ENCODE assay signal across 31 cellular contexts in the genomic region with DNA sequence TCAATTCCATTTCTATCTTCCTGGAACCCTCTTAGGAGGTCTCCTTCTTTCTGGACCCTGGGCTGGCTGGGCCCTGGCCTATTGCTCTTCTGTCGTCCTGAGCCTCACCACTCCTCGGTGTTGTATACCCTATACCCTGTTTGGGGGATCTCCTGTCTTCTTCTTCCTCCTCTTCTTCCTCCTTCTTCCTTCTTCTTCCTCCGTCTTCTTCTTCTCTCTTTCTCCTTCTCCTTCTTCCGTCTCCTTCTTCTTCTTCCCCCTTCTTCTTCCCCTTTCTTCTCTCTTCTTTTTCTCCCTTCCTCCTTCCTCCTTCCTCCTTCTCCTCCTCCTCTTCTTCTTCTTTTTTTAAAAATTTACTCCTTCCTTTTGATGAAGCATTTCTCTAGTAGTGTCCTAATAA. TPM values are rescaled to one million over a fixed set of nuclear protein-coding genes. Genes with fewer than 3 reads are reported as not detected.
DNase-seq lines count a peak whose midpoint lies in the region; ATAC-seq, FAIRE-seq and TF ChIP-seq lines count a peak whose summit lies in the region.
"Had no signal": no experiment of that assay in that cellular context is flagged by ENCODE, and none has a peak within 500 bp of the region (broad histone marks: within the 10 kb centered on the region; RNA-seq: fewer than 3 reads in every experiment).

No MANE protein-coding gene starts in this region.

- H3K4me1 ChIP-seq in HEK293 (ENCODE audit: control insufficient read depth, insufficient read depth, low read length) (no peaks in the 10 kb centered on the region), K562 (replicated peaks in 1 of 2; ENCODE audit: control insufficient read depth in 2 of 2, insufficient read depth in 2 of 2, low read length in 2 of 2) (0 out of 5 replicates have a peak, but pooled peaks cover 0 to 4% of the 10 kb centered on the region in 2 experiments)
- H3K4me1 ChIP-seq: A549, BLaER1, Caco-2 had no signal

- no peak overlapping the region for H3K9ac ChIP-seq in K562 (ENCODE audit: insufficient read depth in 1 of 2, low read depth in 2 of 2, low read length in 2 of 2)
- H3K9ac ChIP-seq: BLaER1; BLaER1 treated with 17β-estradiol and CSF1 and Interleukin-3, amounts not matched to agents 10 nM and 100 nM had no signal

- ATAC-seq in K562 (peak; percentile 31; the same call in 1 of the 3 replicates), GM18858 (IDR thresholded peaks at IDR 0.05; ENCODE audit: unreplicated experiment) (no peak)
- ATAC-seq: A549; CD8-positive, alpha-beta T cell had no signal

- in situ Hi-C loops in K562 (cut with MboI), result no loop called here

- no peaks in the 10 kb centered on the region for H3K27me3 ChIP-seq in K562 (ENCODE audit: control insufficient read depth in 2 of 2, insufficient read depth in 2 of 2, low read length in 2 of 2)
- H3K27me3 ChIP-seq: BE2C; BLaER1; BLaER1 treated with 17β-estradiol and CSF1 and Interleukin-3, amounts not matched to agents 10 nM and 100 nM had no signal

- CTCF ChIA-PET in HEK293 (lab: Yijun Ruan, JAX) (no interaction called here), K562 (lab: Yijun Ruan, JAX; ENCODE audit: low intra/inter-chr PET ratio) (no interaction called here)

- DNase-seq in K562 (ENCODE audit: extremely low read depth in 1 of 4, low spot score in 3 of 4) (no peak), GM12892 (ENCODE audit: insufficient read length) (no peak)
- DNase-seq: 8988T; ACHN; AML-193; BE2C; C1 segment of cervical spinal cord; Caco-2; Calu3; CD4-positive, alpha-beta memory T cell; CD4-positive, alpha-beta T cell; CD4-positive, CD25-positive, alpha-beta regulatory T cell; CD8-positive, alpha-beta memory T cell; CD8-positive, alpha-beta T cell; COR-L47; DMS 273 treated with DMSO at 0.1 percent for 48 hours; DMS153; DMS53; DMS79; DMS79 treated with DMSO at 0.1 percent for 48 hours; DND-41; EL had no signal

- WGBS in K562 (ENCODE audit: insufficient coverage, low coverage, missing lambda C conversion rate), result 17% methylated on average over 3 of the region's 4 CpGs

- no peak for TF ChIP-seq RAD21 in K562 (CRISPR knock-in tag; conservative IDR thresholded peaks at IDR 0.05 in 1 of 2, IDR thresholded peaks at IDR 0.05 in 1 of 2)

- FAIRE-seq in K562 (lab: Jason Lieb, UNC) (no peak), GM12892 (lab: Jason Lieb, UNC) (no peak)
- FAIRE-seq: A204.1, A549, D721Med had no signal

- intact Hi-C loops in K562 (cut with micrococcal nuclease), result no loop called here

- no peak overlapping the region for H3K4me3 ChIP-seq in HEK293 (ENCODE audit: low read depth, low read length)
- no peak overlapping the region for H3K4me3 ChIP-seq in K562
- H3K4me3 ChIP-seq: A549; BLaER1; BLaER1 treated with 17β-estradiol and CSF1 and Interleukin-3, amounts not matched to agents 10 nM and 100 nM had no signal

- TF ChIP-seq CTCF in HEK293 (tag by site-specific recombination; IDR thresholded peaks at IDR 0.05) (no peak), K562 (IDR thresholded peaks at IDR 0.05 in 2 of 3, conservative IDR thresholded peaks at IDR 0.05 in 1 of 3; ENCODE audit: insufficient read depth in 2 of 3, low read depth in 1 of 3, low read length in 3 of 3) (no peak)

- no peaks in the 10 kb centered on the region for H3K79me2 ChIP-seq in K562 (ENCODE audit: control insufficient read depth, insufficient read depth, low read length)

- no peak overlapping the region for H3K4me2 ChIP-seq in K562 (ENCODE audit: insufficient read depth, low read length)
- H3K4me2 ChIP-seq: A549; BLaER1; BLaER1 treated with 17β-estradiol and CSF1 and Interleukin-3, amounts not matched to agents 10 nM and 100 nM had no signal

- H3K36me3 ChIP-seq in HEK293 (ENCODE audit: control insufficient read depth in 2 of 2, insufficient read depth in 1 of 2, low read length in 2 of 2) (no peaks in the 10 kb centered on the region), K562 (ENCODE audit: control insufficient read depth, insufficient read depth, low read length) (no peaks in the 10 kb centered on the region)
- H3K36me3 ChIP-seq: BE2C; BLaER1; BLaER1 treated with 17β-estradiol and CSF1 and Interleukin-3, amounts not matched to agents 10 nM and 100 nM had no signal

- H3K9me3 ChIP-seq in HEK293 (ENCODE audit: control insufficient read depth, insufficient read depth, low read depth, low read length), result no peaks in the 10 kb centered on the region
- H3K9me3 ChIP-seq in K562 (replicated peaks; ENCODE audit: control insufficient read depth, insufficient read depth, low read depth, low read length), result no peaks in the 10 kb centered on the region
- H3K9me3 ChIP-seq: A549, BE2C, Caco-2 had no signal

- no peaks in the 10 kb centered on the region for H3K9me1 ChIP-seq in K562 (ENCODE audit: control insufficient read depth, insufficient read depth, low read length)

- no peak for TF ChIP-seq EP300 in K562 (IDR thresholded peaks at IDR 0.05; ENCODE audit: low read length)

- BruUV-seq in K562 (replicated peaks; lab: Mats Ljungman, UMichigan), result no TSS peak

- no peak for TF ChIP-seq POLR2A in K562 (conservative IDR thresholded peaks at IDR 0.05)
- no peak for TF ChIP-seq POLR2A in GM12892 (IDR thresholded peaks at IDR 0.05; ENCODE audit: low read depth, low read length)

- H3K27ac ChIP-seq in HEK293 (ENCODE audit: extremely low read depth, low read depth, low read length) (no peak overlapping the region), K562 (ENCODE audit: extremely low read depth, low read depth, low read length) (no peak overlapping the region)
- H3K27ac ChIP-seq: 22Rv1; A549; BLaER1; BLaER1 treated with 17β-estradiol and CSF1 and Interleukin-3, amounts not matched to agents 10 nM and 100 nM; C4-2B had no signal

- no peaks in the 10 kb centered on the region for H4K20me1 ChIP-seq in K562 (replicated peaks; ENCODE audit: control insufficient read depth, insufficient read depth, low read length)
- H4K20me1 ChIP-seq: BLaER1; BLaER1 treated with 17β-estradiol and CSF1 and Interleukin-3, amounts not matched to agents 10 nM and 100 nM had no signal

- POLR2A ChIA-PET in HEK293 (lab: Yijun Ruan, JAX) (no interaction called here), K562 (lab: Yijun Ruan, JAX) (no interaction called here)

- H2AFZ ChIP-seq in K562 (ENCODE audit: low read depth, low read length), result peak overlapping the region; percentile 34

TF ChIP-seq in HEK293, 187 proteins besides CTCF, POLR2A, EP300 and RAD21:
- 0 out of 2 replicates have a peak, but pooled peaks have one; percentile 17 for TF ChIP-seq ZNF366 (tag by site-specific recombination; conservative IDR thresholded peaks at IDR 0.05)
- TF ChIP-seq, protein P1, sequence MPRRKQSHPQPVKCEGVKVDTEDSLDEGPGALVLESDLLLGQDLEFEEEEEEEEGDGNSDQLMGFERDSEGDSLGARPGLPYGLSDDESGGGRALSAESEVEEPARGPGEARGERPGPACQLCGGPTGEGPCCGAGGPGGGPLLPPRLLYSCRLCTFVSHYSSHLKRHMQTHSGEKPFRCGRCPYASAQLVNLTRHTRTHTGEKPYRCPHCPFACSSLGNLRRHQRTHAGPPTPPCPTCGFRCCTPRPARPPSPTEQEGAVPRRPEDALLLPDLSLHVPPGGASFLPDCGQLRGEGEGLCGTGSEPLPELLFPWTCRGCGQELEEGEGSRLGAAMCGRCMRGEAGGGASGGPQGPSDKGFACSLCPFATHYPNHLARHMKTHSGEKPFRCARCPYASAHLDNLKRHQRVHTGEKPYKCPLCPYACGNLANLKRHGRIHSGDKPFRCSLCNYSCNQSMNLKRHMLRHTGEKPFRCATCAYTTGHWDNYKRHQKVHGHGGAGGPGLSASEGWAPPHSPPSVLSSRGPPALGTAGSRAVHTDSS (tag by site-specific recombination; IDR thresholded peaks at IDR 0.05), result peak; percentile 56; the same call in 1 of the 2 replicates
- TF ChIP-seq ZNF121 (tag by site-specific recombination; IDR thresholded peaks at IDR 0.05), result no peak

TF ChIP-seq in K562, 482 proteins besides CTCF, POLR2A, EP300 and RAD21 (continues in another document):
- no peak for TF ChIP-seq MTA1 (IDR thresholded peaks at IDR 0.05; ENCODE audit: borderline replicate concordance)
- no peak for TF ChIP-seq POLR2AphosphoS2 (IDR thresholded peaks at IDR 0.05; ENCODE audit: low read length)
- no peak for TF ChIP-seq MLX (CRISPR knock-in tag; conservative IDR thresholded peaks at IDR 0.05)
- 0 out of 2 replicates have a peak, but pooled peaks have one; percentile 24 for TF ChIP-seq MCM3 (IDR thresholded peaks at IDR 0.05)
- TF ChIP-seq ZNF282 (CRISPR knock-in tag; IDR thresholded peaks at IDR 0.05), result no peak
- no peak for TF ChIP-seq ZNF778 (CRISPR knock-in tag; IDR thresholded peaks at IDR 0.05)
- no peak for TF ChIP-seq NUFIP1 (IDR thresholded peaks at IDR 0.05; ENCODE audit: partially characterized antibody)
- TF ChIP-seq SAFB2 (IDR thresholded peaks at IDR 0.05; ENCODE audit: borderline replicate concordance, low read depth, low read length, severe bottlenecking), result no peak
- TF ChIP-seq SMC3 (conservative IDR thresholded peaks at IDR 0.05; ENCODE audit: insufficient read depth, low read depth, low read length), result no peak

RNA-seq across cellular contexts. Expression of gene FXR1, which starts 30.4 kb away (rescaled TPM):
- total RNA-seq in K562 (2011; cell fraction: chromatin; rRNA removed; ENCODE audit: low replicate concordance), result 103 and 392 TPM in 2 replicates
- 49.9 and 73.3 TPM in 2 replicates for total RNA-seq in K562 (2011; cell fraction: nucleolus; rRNA removed)
- total RNA-seq in K562 (2011; cell fraction: nucleoplasm; rRNA removed), result 169 and 262 TPM in 2 replicates
- total RNA-seq in K562 (2014; rRNA removed) (128 and 137 TPM in 2 replicates), K562 (2014; rRNA removed; fragmentation: Illumina TruSeq; extraction: Trizol) (143 and 166 TPM in 2 replicates), K562 (2015; rRNA removed; fragmentation: Illumina TruSeq; extraction: Trizol) (131 and 136 TPM in 2 replicates), K562 (2021) (122 and 123 TPM in 2 replicates)
- polyA plus RNA-seq in K562 (2011; rRNA removed) (161 and 177 TPM in 2 replicates), K562 (2014; fragmentation: Illumina TruSeq; extraction: Trizol) (132 and 150 TPM in 2 replicates), K562 (2014; fragmentation: Nextera tagmentation; extraction: Ambion mirVana) (10 to 100 TPM; 59.4 to 81.1 TPM), K562 (2014; rRNA removed) (123 and 136 TPM in 2 replicates)
- 52.4 and 113 TPM in 2 replicates for polyA plus RNA-seq in K562 (2011; cell fraction: cytosol; rRNA removed)
- polyA plus RNA-seq in K562 (2011; cell fraction: nucleus; rRNA removed), result 75.7 and 119 TPM in 2 replicates
- 105 and 124 TPM in 2 replicates for polyA plus RNA-seq in K562 (2012)
- 363 and 437 TPM in 2 replicates for polyA minus RNA-seq in K562 (2011; rRNA and poly(A)+ RNA removed)
- 85.6 and 88.1 TPM in 2 replicates for polyA minus RNA-seq in K562 (2011; cell fraction: cytosol; rRNA and poly(A)+ RNA removed)
- polyA minus RNA-seq in K562 (2011; cell fraction: nucleus; rRNA and poly(A)+ RNA removed), result 117 and 226 TPM in 2 replicates
- 106 TPM for polyA plus RNA-seq in GM12892 (2012; ENCODE audit: missing spikeins)
